8 cellular contexts compared by ENCODE assay signal in genomic region chr11:12288212-12288933, GRCh38.
DNase-seq lines count a peak whose midpoint lies in the region; ATAC-seq and TF ChIP-seq lines count a peak whose summit lies in the region.

No MANE protein-coding gene starts in this region.

- ATAC-seq in HG02571 (IDR thresholded peaks at IDR 0.05; ENCODE audit: unreplicated experiment) = no peak

- H3K4me3 ChIP-seq in SU-DHL-6 (ENCODE audit: insufficient read depth, low read length, poor library complexity, severe bottlenecking) (no peak overlapping the region), brain microvascular endothelial cell (ENCODE audit: low read depth, low read length) (no peak overlapping the region), skeletal muscle satellite cell (ENCODE audit: low read length) (peak overlapping the region; percentile 63)

- no peaks in the 10 kb centered on the region for H3F3A ChIP-seq in SU-DHL-6 (ENCODE audit: insufficient read depth)

- no peak overlapping the region for H3K9ac ChIP-seq in SU-DHL-6 (ENCODE audit: low read length)
- H3K9ac ChIP-seq in skeletal muscle satellite cell (ENCODE audit: low read depth, low read length) = peak overlapping the region; percentile 86

- no peaks in the 10 kb centered on the region for H4K20me1 ChIP-seq in SU-DHL-6 (ENCODE audit: low read depth, low read length)

- H3K4me2 ChIP-seq in SU-DHL-6 (ENCODE audit: low read depth, low read length, poor library complexity, severe bottlenecking) (no peak overlapping the region), skeletal muscle satellite cell (ENCODE audit: low read length) (peak overlapping the region; percentile 81)

- no peaks in the 10 kb centered on the region for H3K9me2 ChIP-seq in SU-DHL-6 (replicated peaks; ENCODE audit: insufficient read depth, low read length)

- H3K36me3 ChIP-seq in SU-DHL-6 (ENCODE audit: low read length) = no peaks in the 10 kb centered on the region
- H3K36me3 ChIP-seq in brain microvascular endothelial cell (replicated peaks) = no peaks in the 10 kb centered on the region
- no peaks in the 10 kb centered on the region for H3K36me3 ChIP-seq in skeletal muscle satellite cell (ENCODE audit: insufficient read depth, low read length)

- no peak overlapping the region for H2AFZ ChIP-seq in SU-DHL-6 (ENCODE audit: low read depth, low read length, severe bottlenecking)

- in situ Hi-C loops in brain microvascular endothelial cell (cut with HindIII; ENCODE audit: low pct_ligation_motif_present, low sequenced_read_pairs) = no loop called here

- H3K27me3 ChIP-seq in SU-DHL-6 (ENCODE audit: low read length) (no peaks in the 10 kb centered on the region; the same call in 1 of the 2 replicates), brain microvascular endothelial cell (replicated peaks) (no peaks in the 10 kb centered on the region), skeletal muscle satellite cell (ENCODE audit: control insufficient read depth, insufficient read depth, low read length) (no peaks in the 10 kb centered on the region)

- DNase-seq in SIG-M5 treated with dmso at 0.1 percent for 504 hours (lab: John Stamatoyannopoulos, UW; ENCODE audit: unreplicated experiment) = peak; percentile 40
- no peak for DNase-seq in SIG-M5 (lab: John Stamatoyannopoulos, UW)
- peak; percentile 84 for DNase-seq in NCI-H1436 (lab: John Stamatoyannopoulos, UW)
- DNase-seq in brain microvascular endothelial cell = peak; percentile 93
- peak; percentile 60 for DNase-seq in iPS DF 19.7 (ENCODE audit: low read depth, low spot score)

- H3K79me2 ChIP-seq in SU-DHL-6 (ENCODE audit: insufficient read depth, low read length) = no peaks in the 10 kb centered on the region

- no peak overlapping the region for H3K27ac ChIP-seq in SU-DHL-6 (ENCODE audit: low read depth, low read length)
- H3K27ac ChIP-seq in brain microvascular endothelial cell = peak overlapping the region; percentile 99

- TF ChIP-seq CTCF in SU-DHL-6 (IDR thresholded peaks at IDR 0.05; ENCODE audit: insufficient read depth, low read length, poor library complexity, severe bottlenecking) (peak; percentile 85), brain microvascular endothelial cell (IDR thresholded peaks at IDR 0.05; ENCODE audit: low read depth, low read length, missing control alignments) (peak; percentile 99)

- no peaks in the 10 kb centered on the region for H3K9me3 ChIP-seq in SU-DHL-6 (ENCODE audit: insufficient read depth, low read length)
- H3K9me3 ChIP-seq in skeletal muscle satellite cell (replicated peaks; ENCODE audit: low read length) = no peaks in the 10 kb centered on the region

- peaks cover 53% of the 10 kb centered on the region for H3K4me1 ChIP-seq in skeletal muscle satellite cell (ENCODE audit: control insufficient read depth, insufficient read depth, low read length)
